8 cellular contexts compared by ENCODE assay signal in the genomic region with DNA sequence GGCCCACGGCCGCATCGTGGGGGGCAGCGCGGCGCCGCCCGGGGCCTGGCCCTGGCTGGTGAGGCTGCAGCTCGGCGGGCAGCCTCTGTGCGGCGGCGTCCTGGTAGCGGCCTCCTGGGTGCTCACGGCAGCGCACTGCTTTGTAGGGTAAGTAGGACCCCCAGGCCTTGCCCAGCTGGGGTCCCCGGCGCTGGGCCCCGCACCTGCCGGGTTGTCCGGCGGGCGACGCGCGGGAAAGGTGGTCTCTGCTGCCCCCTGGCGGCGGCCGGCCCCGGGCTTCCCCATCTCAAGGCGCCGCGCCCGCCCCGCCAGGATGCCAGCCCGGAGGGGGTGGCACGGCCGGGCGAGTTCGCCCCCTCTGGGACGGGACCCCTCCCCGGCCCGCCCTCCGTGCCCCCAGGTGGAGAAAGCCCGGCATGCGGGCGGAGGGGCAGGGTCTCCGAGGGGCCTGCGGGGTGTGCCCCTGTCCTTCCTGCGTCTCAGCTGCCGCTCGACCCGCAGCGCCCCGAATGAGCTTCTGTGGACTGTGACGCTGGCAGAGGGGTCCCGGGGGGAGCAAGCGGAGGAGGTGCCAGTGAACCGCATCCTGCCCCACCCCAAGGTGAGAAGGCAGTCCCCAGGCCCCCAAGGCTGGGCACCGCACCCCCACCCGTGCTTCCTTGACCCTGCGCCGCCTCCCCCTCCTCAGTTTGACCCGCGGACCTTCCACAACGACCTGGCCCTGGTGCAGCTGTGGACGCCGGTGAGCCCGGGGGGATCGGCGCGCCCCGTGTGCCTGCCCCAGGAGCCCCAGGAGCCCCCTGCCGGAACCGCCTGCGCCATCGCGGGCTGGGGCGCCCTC.
DNase-seq lines count a peak whose midpoint lies in the region; TF ChIP-seq lines count a peak whose summit lies in the region.

No MANE protein-coding gene starts in this region.

- H3K4me1 ChIP-seq in adipocyte (ENCODE audit: control insufficient read depth, insufficient read depth, low read length) = peaks cover 2% of the 10 kb centered on the region

- no peak overlapping the region for H2AFZ ChIP-seq in SU-DHL-6 (ENCODE audit: low read depth, low read length, severe bottlenecking)

- no peak overlapping the region for H3K4me3 ChIP-seq in SU-DHL-6 (ENCODE audit: insufficient read depth, low read length, poor library complexity, severe bottlenecking)
- no peak overlapping the region for H3K4me3 ChIP-seq in adipocyte (ENCODE audit: low read length)
- H3K4me3 ChIP-seq in iPS-18c (ENCODE audit: insufficient read depth, low read depth, low read length) = peak overlapping the region; percentile 40; the same call in 1 of the 2 replicates

- no peaks in the 10 kb centered on the region for H3K27me3 ChIP-seq in SU-DHL-6 (ENCODE audit: low read length)
- peaks cover 58% of the 10 kb centered on the region for H3K27me3 ChIP-seq in adipocyte (replicated peaks; ENCODE audit: control insufficient read depth, insufficient read depth, low read length)

- H3K79me2 ChIP-seq in SU-DHL-6 (ENCODE audit: insufficient read depth, low read length) = no peaks in the 10 kb centered on the region

- no peak overlapping the region for H3K4me2 ChIP-seq in SU-DHL-6 (ENCODE audit: low read depth, low read length, poor library complexity, severe bottlenecking)

- H3F3A ChIP-seq in SU-DHL-6 (ENCODE audit: insufficient read depth) = no peaks in the 10 kb centered on the region

- H3K9me3 ChIP-seq in SU-DHL-6 (ENCODE audit: insufficient read depth, low read length) (no peaks in the 10 kb centered on the region), adipocyte (ENCODE audit: control insufficient read depth, low read length) (no peaks in the 10 kb centered on the region), iPS-18c (ENCODE audit: control insufficient read depth, insufficient read depth, low read length) (no peaks in the 10 kb centered on the region)

- no peaks in the 10 kb centered on the region for H4K20me1 ChIP-seq in SU-DHL-6 (ENCODE audit: low read depth, low read length)

- H3K9ac ChIP-seq in SU-DHL-6 (ENCODE audit: low read length) (no peak overlapping the region), adipocyte (ENCODE audit: low read length) (no peak overlapping the region)

- peak; percentile 11 for DNase-seq in SKM-1 treated with dmso at 0.1 percent for 144 hours (lab: John Stamatoyannopoulos, UW; ENCODE audit: unreplicated experiment)
- DNase-seq in SKM-1 (lab: John Stamatoyannopoulos, UW; ENCODE audit: unreplicated experiment) = no peak
- peak; percentile 67 for DNase-seq in adipocyte (ENCODE audit: low read depth)
- peak; percentile 66 to 76 for DNase-seq in stimulated activated CD4-positive, alpha-beta T cell treated with anti-CD3 and anti-CD28 coated beads, Interleukin-1b, Interleukin-23, amount 100 ng/mL, for 4 hours (ENCODE audit: low read depth in 2 of 2)
- no peak for DNase-seq in NCI-H1105 (lab: John Stamatoyannopoulos, UW)
- DNase-seq in Kasumi-1 (lab: John Stamatoyannopoulos, UW) = no peak

- no peaks in the 10 kb centered on the region for H3K9me2 ChIP-seq in SU-DHL-6 (replicated peaks; ENCODE audit: insufficient read depth, low read length)

- H3K27ac ChIP-seq in SU-DHL-6 (ENCODE audit: low read depth, low read length) = no peak overlapping the region

- H3K36me3 ChIP-seq in SU-DHL-6 (ENCODE audit: low read length) = no peaks in the 10 kb centered on the region
- no peaks in the 10 kb centered on the region for H3K36me3 ChIP-seq in adipocyte (ENCODE audit: control insufficient read depth, insufficient read depth, low read length, severe bottlenecking)

- peak; percentile 47 for TF ChIP-seq CTCF in SU-DHL-6 (IDR thresholded peaks at IDR 0.05; ENCODE audit: insufficient read depth, low read length, poor library complexity, severe bottlenecking)

Comparison
In these comparisons a context has a peak if more than half of its experiments do, and no peak if none do; other contexts are left out.
1. DNase-seq: peak in SKM-1 treated with dmso at 0.1 percent for 144 hours (single experiment), adipocyte (single experiment) and stimulated activated CD4-positive, alpha-beta T cell treated with anti-CD3 and anti-CD28 coated beads, Interleukin-1b, Interleukin-23, amount 100 ng/mL, for 4 hours (2 of 2); none in SKM-1 (single experiment), NCI-H1105 (single experiment) and Kasumi-1 (0 of 2).